8 cellular contexts compared by ENCODE assay signal in the genomic region with DNA sequence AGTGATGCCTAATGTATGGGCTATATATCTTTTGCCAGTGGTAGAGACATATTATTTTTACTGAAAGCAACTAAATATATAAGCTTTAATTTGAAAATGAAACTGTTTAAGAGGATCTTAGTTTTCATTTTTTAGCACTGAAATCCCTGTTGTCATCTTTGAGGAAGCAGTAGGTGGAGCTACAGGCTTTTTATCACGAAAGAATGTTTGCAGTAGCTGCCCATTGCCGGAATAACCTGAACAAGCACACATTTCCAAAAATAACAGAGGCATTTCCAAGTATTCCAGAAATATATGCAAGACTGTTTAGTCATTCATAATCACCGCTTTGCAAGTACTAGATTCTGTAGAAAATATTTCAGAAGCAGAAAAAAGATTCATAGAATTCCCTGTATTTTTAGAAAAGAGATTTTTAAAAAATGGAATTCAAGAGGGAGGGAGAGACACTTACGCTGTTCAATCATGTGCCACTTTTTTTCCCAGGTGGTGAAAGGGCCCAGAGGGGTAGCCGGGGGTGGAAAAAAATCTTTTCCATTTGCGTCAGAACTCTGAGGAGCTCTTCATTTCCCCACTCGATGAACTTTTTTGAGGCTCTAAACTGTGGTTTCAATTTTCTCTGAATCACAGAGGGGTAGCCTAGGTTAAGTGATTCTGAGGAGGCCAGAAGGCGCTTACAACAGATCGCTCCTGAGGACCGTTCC.
DNase-seq lines count a peak whose midpoint lies in the region; ATAC-seq, FAIRE-seq and TF ChIP-seq lines count a peak whose summit lies in the region.

No MANE protein-coding gene starts in this region.

- H3K27me3 Mint-ChIP-seq in astrocyte (ENCODE audit: low read depth, unreplicated experiment) = no peaks in the 10 kb centered on the region
- H3K27me3 Mint-ChIP-seq in naive thymus-derived CD4-positive, alpha-beta T cell = peaks cover 0 to 19% (median 10%) of the 10 kb centered on the region in 5 donors

- H3K36me3 Mint-ChIP-seq in astrocyte (ENCODE audit: low read depth, unreplicated experiment) = no peaks in the 10 kb centered on the region
- no peaks in the 10 kb centered on the region for H3K36me3 Mint-ChIP-seq in naive thymus-derived CD4-positive, alpha-beta T cell

- intact Hi-C loops in naive thymus-derived CD4-positive, alpha-beta T cell (cut with micrococcal nuclease) = no loop called here

- H3K4me3 ChIP-seq in GM06990 (replicated peaks; ENCODE audit: low read depth, low read length) (no peak overlapping the region), astrocyte (ENCODE audit: insufficient read depth, low read depth, low read length) (no peak overlapping the region)
- no peak overlapping the region for H3K4me3 ChIP-seq in naive thymus-derived CD4-positive, alpha-beta T cell (ENCODE audit: low read length)

- H3K79me2 ChIP-seq in astrocyte (ENCODE audit: insufficient read depth, low read length) = no peaks in the 10 kb centered on the region

- DNase-seq in GM06990 (ENCODE audit: extremely low read depth, insufficient read length) (no peak), NCI-H2029 (lab: John Stamatoyannopoulos, UW) (peak; percentile 51), astrocyte (ENCODE audit: low read depth) (peak; percentile 85), left kidney (ENCODE audit: low read depth, low spot score) (peak; percentile 59), UCSD-AML1 (lab: John Stamatoyannopoulos, UW; ENCODE audit: unreplicated experiment) (no peak)
- no peak for DNase-seq in naive thymus-derived CD4-positive, alpha-beta T cell

- no peaks in the 10 kb centered on the region for H3K9me3 Mint-ChIP-seq in astrocyte (ENCODE audit: unreplicated experiment)
- peaks cover 0 to 3% (median 0%) of the 10 kb centered on the region in 11 donors for H3K9me3 Mint-ChIP-seq in naive thymus-derived CD4-positive, alpha-beta T cell

- POLR2A ChIA-PET in naive thymus-derived CD4-positive, alpha-beta T cell (lab: Charles Lee) = no interaction called here

- H3K27ac Mint-ChIP-seq in astrocyte (ENCODE audit: unreplicated experiment) = no peak overlapping the region
- no peak overlapping the region for H3K27ac Mint-ChIP-seq in naive thymus-derived CD4-positive, alpha-beta T cell

- peak overlapping the region; percentile 66 for H3K4me2 ChIP-seq in astrocyte (ENCODE audit: low read length)

- peak overlapping the region; percentile 44 for H2AFZ ChIP-seq in astrocyte (ENCODE audit: low read depth, low read length)

- peaks cover 6% of the 10 kb centered on the region for H3K4me1 ChIP-seq in astrocyte (ENCODE audit: insufficient read depth, low read length)
- no peaks in the 10 kb centered on the region for H3K4me1 ChIP-seq in naive thymus-derived CD4-positive, alpha-beta T cell (ENCODE audit: control insufficient read depth in 2 of 2, insufficient read depth in 2 of 2, low read length in 2 of 2)

- no peaks in the 10 kb centered on the region for H3K9me3 ChIP-seq in astrocyte (ENCODE audit: insufficient read depth, low read depth, low read length)
- H3K9me3 ChIP-seq in naive thymus-derived CD4-positive, alpha-beta T cell (ENCODE audit: control insufficient read depth in 2 of 3, low read length in 3 of 3) = no peaks in the 10 kb centered on the region

- no peak overlapping the region for H3K4me3 Mint-ChIP-seq in astrocyte (ENCODE audit: unreplicated experiment)
- no peak overlapping the region for H3K4me3 Mint-ChIP-seq in naive thymus-derived CD4-positive, alpha-beta T cell

- no peak for ATAC-seq in naive thymus-derived CD4-positive, alpha-beta T cell
- ATAC-seq in HG03139 (IDR thresholded peaks at IDR 0.05; ENCODE audit: unreplicated experiment) (no peak), GM21367 (IDR thresholded peaks at IDR 0.05; ENCODE audit: unreplicated experiment) (no peak)

- H3K36me3 ChIP-seq in GM06990 (ENCODE audit: control insufficient read depth, insufficient read depth, low read length) (no peaks in the 10 kb centered on the region), astrocyte (ENCODE audit: insufficient read depth, low read length) (no peaks in the 10 kb centered on the region)
- no peaks in the 10 kb centered on the region for H3K36me3 ChIP-seq in naive thymus-derived CD4-positive, alpha-beta T cell (ENCODE audit: control insufficient read depth in 2 of 3, insufficient read depth in 3 of 3, low read length in 3 of 3)

- peak overlapping the region; percentile 53 for H3K9ac ChIP-seq in astrocyte (ENCODE audit: low read length)

- peak; percentile 55 for FAIRE-seq in astrocyte (lab: Jason Lieb, UNC)

- CTCF ChIA-PET in naive thymus-derived CD4-positive, alpha-beta T cell (lab: Charles Lee) = no interaction called here

- no peaks in the 10 kb centered on the region for H3K27me3 ChIP-seq in GM06990 (replicated peaks; ENCODE audit: control insufficient read depth, insufficient read depth, low read length)
- H3K27me3 ChIP-seq in astrocyte (ENCODE audit: insufficient read depth, low read length) = no peaks in the 10 kb centered on the region
- H3K27me3 ChIP-seq in naive thymus-derived CD4-positive, alpha-beta T cell (ENCODE audit: control insufficient read depth in 2 of 2, insufficient read depth in 2 of 2, low read length in 2 of 2) = no peaks in the 10 kb centered on the region

- TF ChIP-seq CTCF in GM06990 (IDR thresholded peaks at IDR 0.05; ENCODE audit: insufficient read depth, low read length, poor library complexity, severe bottlenecking) = peak; percentile 28
- peak; percentile 54 for TF ChIP-seq CTCF in astrocyte (IDR thresholded peaks at IDR 0.05; ENCODE audit: insufficient read depth, low read depth, low read length)

- no peaks in the 10 kb centered on the region for H4K20me1 ChIP-seq in astrocyte (ENCODE audit: insufficient read depth, low read length)

- H3K4me1 Mint-ChIP-seq in astrocyte (ENCODE audit: low read depth, unreplicated experiment) = peaks cover 1% of the 10 kb centered on the region
- peaks cover 0 to 5% (median 0%) of the 10 kb centered on the region in 7 donors for H3K4me1 Mint-ChIP-seq in naive thymus-derived CD4-positive, alpha-beta T cell

- H3K27ac ChIP-seq in astrocyte (ENCODE audit: low read depth, low read length) = peak overlapping the region; percentile 19
- no peak overlapping the region for H3K27ac ChIP-seq in naive thymus-derived CD4-positive, alpha-beta T cell (ENCODE audit: low read depth, low read length)

Comparison
In these comparisons a context has a peak if more than half of its experiments do, and no peak if none do; other contexts are left out.
1. DNase-seq: peak in NCI-H2029 (single experiment), astrocyte (single experiment) and left kidney (single experiment); none in GM06990 (single experiment), UCSD-AML1 (single experiment) and naive thymus-derived CD4-positive, alpha-beta T cell (0 of 9).